ENCODE assay signal across 10 cellular contexts in the genomic region with DNA sequence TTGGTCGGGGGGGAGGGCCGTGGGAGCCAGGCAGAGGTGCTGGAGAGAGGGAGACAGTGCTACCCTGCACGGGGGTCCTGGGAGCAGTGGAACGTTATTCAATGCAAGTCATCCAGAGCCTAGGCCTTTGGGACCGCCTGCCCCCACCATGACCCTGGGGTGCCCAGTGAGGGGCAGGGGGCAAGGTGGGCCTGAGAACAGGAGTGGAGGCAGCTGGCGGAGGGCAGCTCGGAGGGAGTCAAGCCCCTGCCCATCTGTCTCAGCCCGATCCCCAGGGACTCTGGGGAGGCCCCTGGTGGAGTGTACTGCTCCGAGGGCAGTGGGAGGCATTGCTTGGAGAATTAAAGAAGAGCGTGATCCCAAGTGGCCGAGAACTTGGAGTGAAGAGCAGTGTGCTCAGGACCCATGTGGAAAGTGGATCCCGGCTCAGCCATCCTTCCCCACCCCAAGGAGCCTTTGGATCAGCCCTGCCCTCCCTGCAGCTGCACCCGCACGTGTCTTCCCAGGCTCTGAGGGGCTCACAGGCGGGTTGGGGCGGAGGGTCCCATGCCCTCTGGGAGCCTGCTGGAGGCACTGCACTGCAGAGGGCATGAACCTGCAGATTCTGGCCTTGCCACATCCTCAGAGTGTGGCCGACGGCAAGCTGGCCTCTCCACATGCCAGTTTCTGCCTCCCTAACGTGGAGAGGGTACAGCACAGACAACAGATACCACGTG. TPM values are rescaled to one million over a fixed set of nuclear protein-coding genes. Genes with fewer than 3 reads are reported as not detected.
DNase-seq lines count a peak whose midpoint lies in the region; ATAC-seq, FAIRE-seq and TF ChIP-seq lines count a peak whose summit lies in the region.
"Had no signal": no experiment of that assay in that cellular context is flagged by ENCODE, and none has a peak within 500 bp of the region (broad histone marks: within the 10 kb centered on the region; RNA-seq: fewer than 3 reads in every experiment).

No MANE protein-coding gene starts in this region.

- no peak overlapping the region for H3K23ac ChIP-seq in H9 (ENCODE audit: insufficient read length, low read depth, low read length)
- no peak overlapping the region for H3K23ac ChIP-seq in H1 (ENCODE audit: insufficient read length)

- peak; percentile 27 for DNase-seq in CD14-positive monocyte (ENCODE audit: low spot score)
- DNase-seq in H9 = no peak
- no peak for DNase-seq in H1 (ENCODE audit: low read depth in 1 of 2, low spot score in 2 of 2)
- DNase-seq in osteoblast (ENCODE audit: insufficient read length, low spot score, missing footprints) = peak; percentile 44
- no peak for DNase-seq in DMS153 (lab: John Stamatoyannopoulos, UW)
- no peak for DNase-seq in pons (ENCODE audit: low spot score)
- DNase-seq in inferior parietal cortex (ENCODE audit: extremely low spot score) = no peak
- DNase-seq: activated CD4-positive, alpha-beta T cell treated with anti-CD3 and anti-CD28 coated beads, Interleukin-2, amount 50 U/mL, for 4 hours; NCI-H1930 had no signal

- TF ChIP-seq POLR2A in H1 (IDR thresholded peaks at IDR 0.05; ENCODE audit: control extremely low read depth in 1 of 2, low read depth in 2 of 2, low read length in 2 of 2) = no peak

- intact Hi-C loops in CD14-positive monocyte (cut with micrococcal nuclease) = no loop called here

- no peak overlapping the region for H3K14ac ChIP-seq in H9 (ENCODE audit: insufficient read depth, low read length)
- H3K14ac ChIP-seq in H1 (ENCODE audit: insufficient read length) = no peak overlapping the region

- H2AFZ ChIP-seq in H9 (ENCODE audit: low read length) (no peak overlapping the region), H1 (ENCODE audit: low read length) (no peak overlapping the region), osteoblast (ENCODE audit: low read length) (no peak overlapping the region)

- no peak overlapping the region for H2BK20ac ChIP-seq in H9 (ENCODE audit: low read depth, low read length, poor library complexity, severe bottlenecking)
- H2BK20ac ChIP-seq in H1 (ENCODE audit: low read length) = peak overlapping the region; percentile 99

- H2BK5ac ChIP-seq in H9 (ENCODE audit: insufficient read length, low read length) = no peak overlapping the region
- H2BK5ac ChIP-seq in H1 (ENCODE audit: low read depth, low read length) = peak overlapping the region; percentile 87; the same call in 1 of the 2 replicates

- CTCF ChIA-PET in H1 (lab: Charles Lee; ENCODE audit: partially characterized antibody) = interaction anchor here (0.9 to 3.9 kb wide), 4 partner anchors 10 to 548 kb away, joined by 4 to 20 read pairs (median 6); no protein-coding TSS in a partner anchor

- H2BK15ac ChIP-seq in H9 (ENCODE audit: low read depth, low read length) = no peak overlapping the region
- H2BK15ac ChIP-seq in H1 (ENCODE audit: low read length) = peak overlapping the region; percentile 31; the same call in 1 of the 2 replicates

- H2BK12ac ChIP-seq in H9 (ENCODE audit: insufficient read length, low read depth, low read length) = no peak overlapping the region
- H2BK12ac ChIP-seq in H1 (ENCODE audit: low read depth, low read length) = peak overlapping the region; percentile 99

- H3K4me1 ChIP-seq in H9 (ENCODE audit: insufficient read depth, low read length) = no peaks in the 10 kb centered on the region
- H3K4me1 ChIP-seq in H1 (replicated peaks in 1 of 4; ENCODE audit: control insufficient read depth in 3 of 4, insufficient read depth in 4 of 4, low read length in 3 of 4) = peaks cover 0 to 26% (median 18%) of the 10 kb centered on the region in 4 experiments; a peak in 6 of 7 replicates
- peaks cover 11% of the 10 kb centered on the region for H3K4me1 ChIP-seq in osteoblast (ENCODE audit: insufficient read depth, low read length)

- H3K4me3 ChIP-seq in H1 (ENCODE audit: extremely low read depth in 1 of 4, insufficient read depth in 2 of 4, low read depth in 3 of 4, low read length in 4 of 4) = no peak overlapping the region
- H3K4me3 ChIP-seq in osteoblast (ENCODE audit: insufficient read depth, low read length) = no peak overlapping the region

- no peak overlapping the region for H3K4ac ChIP-seq in H9 (ENCODE audit: low read depth, low read length)
- no peak overlapping the region for H3K4ac ChIP-seq in H1 (replicated peaks; ENCODE audit: insufficient read length, low read depth, low read length)

- H3K27me3 ChIP-seq in H9 (ENCODE audit: insufficient read depth, low read length) = no peaks in the 10 kb centered on the region
- H3K27me3 ChIP-seq in H1 (replicated peaks in 1 of 4; ENCODE audit: control insufficient read depth in 3 of 4, extremely low read depth in 1 of 4, insufficient read depth in 3 of 4, low read length in 3 of 4) = peaks cover 0 to 4% (median under 1%) of the 10 kb centered on the region in 4 experiments; a peak in 3 of 7 replicates
- H3K27me3 ChIP-seq in osteoblast (ENCODE audit: insufficient read depth, low read length) = no peaks in the 10 kb centered on the region

- no peak overlapping the region for H3K27ac Mint-ChIP-seq in CD14-positive monocyte
- no peak overlapping the region for H3K27ac Mint-ChIP-seq in H9

- peaks cover 5% of the 10 kb centered on the region for H3K4me1 Mint-ChIP-seq in CD14-positive monocyte
- peaks cover 16 to 30% of the 10 kb centered on the region in 2 experiments for H3K4me1 Mint-ChIP-seq in H9

- WGBS in H9 (ENCODE audit: extremely low coverage, insufficient read length, low lambda C conversion rate) = no CpG with 5 or more reads among the region's 20 CpGs
- WGBS in H1 (ENCODE audit: extremely low coverage in 1 of 2, insufficient coverage in 1 of 2, insufficient read length in 1 of 2, insufficient replicate concordance in 2 of 2, low coverage in 1 of 2, low lambda C conversion rate in 2 of 2, missing lambda C conversion rate in 1 of 2), 2 experiments = 71% methylated on average over 19 of the region's 20 CpGs; no CpG with 5 or more reads in 1 of the 2 experiments

- H2BK120ac ChIP-seq in H9 (ENCODE audit: low read depth, low read length, poor library complexity, severe bottlenecking) (no peak overlapping the region), H1 (replicated peaks; ENCODE audit: low read depth, low read length) (peak overlapping the region; percentile 25)

- H3K18ac ChIP-seq in H9 (ENCODE audit: insufficient read length, low read depth, low read length) = no peak overlapping the region
- H3K18ac ChIP-seq in H1 (ENCODE audit: extremely low read depth, low read length) = peak overlapping the region; percentile 92

- TF ChIP-seq CTCF in CD14-positive monocyte (IDR thresholded peaks at IDR 0.05) = no peak
- TF ChIP-seq CTCF in H9 (conservative IDR thresholded peaks at IDR 0.05) = no peak
- TF ChIP-seq CTCF in H1 (IDR thresholded peaks at IDR 0.05; ENCODE audit: control extremely low read depth in 1 of 3, insufficient read depth in 1 of 3, low read depth in 1 of 3, low read length in 3 of 3) = no peak
- TF ChIP-seq CTCF in osteoblast (IDR thresholded peaks at IDR 0.05; ENCODE audit: extremely low read depth, low read depth, low read length) = no peak

- no peak overlapping the region for H3K27ac ChIP-seq in H9 (ENCODE audit: insufficient read length, low read depth, low read length)
- no peak overlapping the region for H3K27ac ChIP-seq in H1 (ENCODE audit: low read depth, low read length)
- H3K27ac ChIP-seq in osteoblast (ENCODE audit: low read depth, low read length) = no peak overlapping the region

- no peak overlapping the region for H3K56ac ChIP-seq in H9 (ENCODE audit: insufficient read length, low read depth, low read length)
- no peak overlapping the region for H3K56ac ChIP-seq in H1 (replicated peaks; ENCODE audit: insufficient read length, low read depth, low read length)

- ATAC-seq in GM21737 (IDR thresholded peaks at IDR 0.05; ENCODE audit: unreplicated experiment) = no peak

- H3K79me2 ChIP-seq in H9 (ENCODE audit: insufficient read depth, low read length) (no peaks in the 10 kb centered on the region), H1 (ENCODE audit: control insufficient read depth in 1 of 2, insufficient read depth in 2 of 2, low read length in 2 of 2) (no peaks in the 10 kb centered on the region), osteoblast (ENCODE audit: insufficient read depth, low read length) (no peaks in the 10 kb centered on the region)

- H3K36me3 ChIP-seq in H1 (ENCODE audit: control insufficient read depth in 2 of 4, insufficient read depth in 4 of 4, low read length in 3 of 4) (no peaks in the 10 kb centered on the region), osteoblast (ENCODE audit: insufficient read depth, low read length) (no peaks in the 10 kb centered on the region)

- H4K5ac ChIP-seq in H9 (ENCODE audit: insufficient read length, low read depth, low read length) (no peak overlapping the region), H1 (ENCODE audit: insufficient read length, low read depth, low read length) (no peak overlapping the region)

- POLR2A ChIA-PET in H1 (lab: Charles Lee; ENCODE audit: partially characterized antibody) = interaction anchor here (0.9 to 2.8 kb wide), 2 partner anchors 10 to 17 kb away, joined by 3 to 13 read pairs; no protein-coding TSS in a partner anchor

- peaks cover 0 to 8% (median 3%) of the 10 kb centered on the region in 7 donors for H3K9me3 Mint-ChIP-seq in CD14-positive monocyte
- peaks cover 7 to 11% of the 10 kb centered on the region in 2 experiments; a peak in 3 of 5 replicates for H3K9me3 Mint-ChIP-seq in H9

- H3K79me1 ChIP-seq in H9 (ENCODE audit: insufficient read depth, low read depth, low read length, poor library complexity, severe bottlenecking) = no peaks in the 10 kb centered on the region
- no peaks in the 10 kb centered on the region for H3K79me1 ChIP-seq in H1 (ENCODE audit: low read depth, low read length)

- H4K91ac ChIP-seq in H9 (ENCODE audit: insufficient read length, low read depth, low read length) = peak overlapping the region; percentile 9
- H4K91ac ChIP-seq in H1 (replicated peaks; ENCODE audit: insufficient read length, low read length) = peak overlapping the region; percentile 89

- no peak for TF ChIP-seq EP300 in H1 (IDR thresholded peaks at IDR 0.05; ENCODE audit: borderline replicate concordance in 1 of 2, low read depth in 2 of 2, low read length in 2 of 2)

- H2AK5ac ChIP-seq in H9 (ENCODE audit: insufficient read length, low read length) (no peak overlapping the region), H1 (ENCODE audit: low read depth, low read length) (0 out of 2 replicates have a peak overlapping the region, but pooled peaks have one; percentile 82)

- H3K27me3 Mint-ChIP-seq in CD14-positive monocyte (ENCODE audit: low read depth in 3 of 3) (peaks cover 0 to 10% (median 5%) of the 10 kb centered on the region in 3 donors), H9 (ENCODE audit: low read depth) (peaks cover 8% of the 10 kb centered on the region)

- no peak for TF ChIP-seq RAD21 in H1 (IDR thresholded peaks at IDR 0.05 in 1 of 2, conservative IDR thresholded peaks at IDR 0.05 in 1 of 2; ENCODE audit: low read depth in 2 of 2, low read length in 2 of 2)

- H3K9me3 ChIP-seq in H9 (ENCODE audit: control insufficient read depth, low read depth, low read length) = no peaks in the 10 kb centered on the region
- no peaks in the 10 kb centered on the region; a peak in 2 of 4 replicates for H3K9me3 ChIP-seq in H1 (ENCODE audit: insufficient read depth in 2 of 2, low read depth in 1 of 2, low read length in 1 of 2)
- no peaks in the 10 kb centered on the region for H3K9me3 ChIP-seq in osteoblast (ENCODE audit: low read depth, low read length)

- no peak overlapping the region for H3K4me3 Mint-ChIP-seq in CD14-positive monocyte
- no peak overlapping the region for H3K4me3 Mint-ChIP-seq in H9

- H3K36me3 Mint-ChIP-seq in CD14-positive monocyte (no peaks in the 10 kb centered on the region), H9 (ENCODE audit: insufficient read depth in 1 of 3, low read depth in 3 of 3) (peaks cover 0 to 5% (median 0%) of the 10 kb centered on the region in 3 experiments; a peak in 1 of 7 replicates)

- no peak overlapping the region for H3T11ph ChIP-seq in H9 (ENCODE audit: low read length)

- FAIRE-seq in H1 (lab: Jason Lieb, UNC) = no peak

- H4K8ac ChIP-seq in H9 (replicated peaks; ENCODE audit: insufficient read length, low read depth, low read length) = no peak overlapping the region
- H4K8ac ChIP-seq in H1 (ENCODE audit: extremely low read depth, insufficient read depth, low read length) = peak overlapping the region; percentile 39; the same call in 1 of the 2 replicates

- no peaks in the 10 kb centered on the region for H3K23me2 ChIP-seq in H9 (ENCODE audit: insufficient read length, low read depth, low read length, poor library complexity, severe bottlenecking)
- peaks cover 3% of the 10 kb centered on the region; the same call in 1 of the 2 replicates for H3K23me2 ChIP-seq in H1 (ENCODE audit: low read depth, low read length)

- no peak overlapping the region for H3K4me2 ChIP-seq in H9 (ENCODE audit: insufficient read depth, insufficient read length, low read length)
- peak overlapping the region in 1 of 2 experiments; percentile 62; a peak in 1 of 4 replicates for H3K4me2 ChIP-seq in H1 (ENCODE audit: insufficient read depth in 1 of 2, low read depth in 2 of 2, low read length in 2 of 2)
- no peak overlapping the region for H3K4me2 ChIP-seq in osteoblast (ENCODE audit: insufficient read depth, low read length)

- H4K20me1 ChIP-seq in H9 (ENCODE audit: control insufficient read depth, insufficient read depth, insufficient read length) (no peaks in the 10 kb centered on the region), H1 (replicated peaks in 1 of 2; ENCODE audit: control insufficient read depth in 1 of 2, insufficient read depth in 2 of 2, low read length in 2 of 2) (no peaks in the 10 kb centered on the region), osteoblast (ENCODE audit: insufficient read depth, low read length) (no peaks in the 10 kb centered on the region)

- no peak overlapping the region for H3K9ac ChIP-seq in H9 (ENCODE audit: extremely low read depth, insufficient read length, low read length)
- H3K9ac ChIP-seq in H1 (replicated peaks in 1 of 4; ENCODE audit: extremely low read depth in 1 of 4, low read depth in 3 of 4, low read length in 3 of 4) = no peak overlapping the region

RNA-seq across cellular contexts. Expression of a gene that starts 34.0 kb away (rescaled TPM):
- not detected for polyA plus RNA-seq in CD14-positive monocyte
- total RNA-seq in H9 (2021) = 0.09 and 0.13 TPM in 2 replicates
- total RNA-seq in H1 (2021; fragmentation: NEBNext Ultra II Directional; extraction: Animal tissue kit (Norgen Biotek cat#: 25700)) = 0.15 and 0.20 TPM in 2 replicates
- 0.17 TPM in 2 replicates for polyA plus RNA-seq in H1 (2011; rRNA removed)
- 0.13 TPM for polyA plus RNA-seq in H1 (2011; cell fraction: cytosol; rRNA removed)
- 1.6 TPM for polyA plus RNA-seq in H1 (2011; cell fraction: nucleus; rRNA removed)
- 0.26 to 0.81 TPM (median 0.35 TPM) in 4 replicates for polyA plus RNA-seq in H1 (2012, experiment 1 of 2)
- not detected for polyA plus RNA-seq in H1 (2012, experiment 2 of 2)
- polyA plus RNA-seq in H1 (2013, experiment 1 of 2) = 0.04 TPM
- 0.07 TPM for polyA plus RNA-seq in H1 (2013, experiment 2 of 2)
- 0.38 and 0.44 TPM in 2 replicates for polyA minus RNA-seq in H1 (2011; rRNA and poly(A)+ RNA removed)
- 0.51 TPM for polyA minus RNA-seq in H1 (2011; cell fraction: cytosol; rRNA and poly(A)+ RNA removed)
- 0.60 TPM for polyA minus RNA-seq in H1 (2011; cell fraction: nucleus; rRNA and poly(A)+ RNA removed)
- total RNA-seq in osteoblast = under 0.01 and 0.29 TPM in 2 replicates

Comparison
In these comparisons a context has a peak if more than half of its experiments do, and no peak if none do; other contexts are left out.
1. DNase-seq: peak in CD14-positive monocyte (single experiment) and osteoblast (single experiment); none in H9 (single experiment), H1 (0 of 2), DMS153 (single experiment), pons (single experiment) and inferior parietal cortex (single experiment).